ENCODE assay signal across 28 cellular contexts in genomic region chr1:81813691-81814090, GRCh38. TPM values are rescaled to one million over a fixed set of nuclear protein-coding genes. Genes with fewer than 3 reads are reported as not detected.
"Had no signal": no experiment of that assay in that cellular context is flagged by ENCODE, and none has a peak within 500 bp of the region (broad histone marks: within the 10 kb centered on the region; RNA-seq: fewer than 3 reads in every experiment).

No MANE protein-coding gene starts in this region.

- H3K27me3 Mint-ChIP-seq: activated CD4-positive, alpha-beta memory T cell treated with anti-CD3 and anti-CD28 coated beads, Interleukin-2, amount 10 ng/mL, durations not matched to agents 7 days and 5 days; activated CD4-positive, alpha-beta T cell treated with anti-CD3 and anti-CD28 coated beads, Interleukin-2, amount 10 ng/mL, durations not matched to agents 7 days and 5 days; activated naive CD4-positive, alpha-beta T cell treated with anti-CD3 and anti-CD28 coated beads, Interleukin-2, amount 10 ng/mL, durations not matched to agents 7 days and 5 days; effector memory CD8-positive, alpha-beta T cell had no signal

- H2AFZ ChIP-seq: hepatocyte had no signal

- H3K9me3 ChIP-seq: ascending aorta, esophagus squamous epithelium, gastroesophageal sphincter, heart right ventricle had no signal

- H3K4me3 ChIP-seq: esophagus squamous epithelium, gastroesophageal sphincter, hepatocyte had no signal

- H3K9me3 Mint-ChIP-seq: activated CD4-positive, alpha-beta memory T cell treated with anti-CD3 and anti-CD28 coated beads, Interleukin-2, amount 10 ng/mL, durations not matched to agents 7 days and 5 days; activated CD4-positive, alpha-beta T cell treated with anti-CD3 and anti-CD28 coated beads, Interleukin-2, amount 10 ng/mL, durations not matched to agents 7 days and 5 days; activated naive CD4-positive, alpha-beta T cell treated with anti-CD3 and anti-CD28 coated beads, Interleukin-2, amount 10 ng/mL, durations not matched to agents 7 days and 5 days; activated naive CD4-positive, alpha-beta T cell treated with anti-CD3 and anti-CD28 coated beads, Interleukin-2, amount 50 U/mL, for 72 hours; activated naive CD8-positive, alpha-beta T cell treated with anti-CD3 and anti-CD28 coated beads, Interleukin-2, amount 10 ng/mL, durations not matched to agents 7 days and 5 days; activated T-cell treated with anti-CD3 and anti-CD28 coated beads, Interleukin-2, amount 50 U/mL, for 24 hours; activated T-cell treated with anti-CD3 and anti-CD28 coated beads, Interleukin-2, amount 50 U/mL, for 72 hours; WTC11 had no signal

- DNase-seq: activated CD4-positive, alpha-beta memory T cell treated with anti-CD3 and anti-CD28 coated beads, Interleukin-2, amount 10 ng/mL, durations not matched to agents 7 days and 5 days; activated CD4-positive, alpha-beta T cell treated with anti-CD3 and anti-CD28 coated beads for 1 hour; activated CD4-positive, alpha-beta T cell treated with anti-CD3 and anti-CD28 coated beads for 4 hours; activated CD4-positive, alpha-beta T cell treated with anti-CD3 and anti-CD28 coated beads, Interleukin-2, amount 10 ng/mL, durations not matched to agents 7 days and 5 days; activated CD4-positive, alpha-beta T cell treated with anti-CD3 and anti-CD28 coated beads, Interleukin-2, amount 50 U/mL, for 4 hours; activated CD8-positive, alpha-beta memory T cell treated with anti-CD3 and anti-CD28 coated beads, Interleukin-2, amount 50 U/mL, for 48 hours; activated gamma-delta T cell; activated naive CD4-positive, alpha-beta T cell; activated naive CD4-positive, alpha-beta T cell treated with anti-CD3 and anti-CD28 coated beads, Interleukin-2, amount 10 ng/mL, durations not matched to agents 7 days and 5 days; activated naive CD8-positive, alpha-beta T cell treated with anti-CD3 and anti-CD28 coated beads, Interleukin-2, amount 10 ng/mL, durations not matched to agents 7 days and 5 days; activated T-cell treated with anti-CD3 and anti-CD28 coated beads for 4 hours; activated T-cell treated with anti-CD3 and anti-CD28 coated beads, Interleukin-2, amount 50 U/mL, for 24 hours; activated T-cell treated with anti-CD3 and anti-CD28 coated beads, Interleukin-2, amount 50 U/mL, for 72 hours; brain microvascular endothelial cell; caudate nucleus; cortex of kidney; dermis blood vessel endothelial cell; effector CD4-positive, alpha-beta T cell; effector memory CD8-positive, alpha-beta T cell; esophagus squamous epithelium; foreskin melanocyte; heart right ventricle had no signal

- H3K27ac ChIP-seq: ascending aorta, brain microvascular endothelial cell, epithelial cell of prostate, esophagus squamous epithelium, gastroesophageal sphincter, hepatocyte had no signal

- H3K4me1 Mint-ChIP-seq: activated CD4-positive, alpha-beta memory T cell treated with anti-CD3 and anti-CD28 coated beads, Interleukin-2, amount 10 ng/mL, durations not matched to agents 7 days and 5 days; activated CD4-positive, alpha-beta T cell treated with anti-CD3 and anti-CD28 coated beads, Interleukin-2, amount 10 ng/mL, durations not matched to agents 7 days and 5 days; activated naive CD4-positive, alpha-beta T cell treated with anti-CD3 and anti-CD28 coated beads, Interleukin-2, amount 10 ng/mL, durations not matched to agents 7 days and 5 days; activated naive CD8-positive, alpha-beta T cell treated with anti-CD3 and anti-CD28 coated beads, Interleukin-2, amount 10 ng/mL, durations not matched to agents 7 days and 5 days had no signal

- H3K4me3 Mint-ChIP-seq: activated CD4-positive, alpha-beta memory T cell treated with anti-CD3 and anti-CD28 coated beads, Interleukin-2, amount 10 ng/mL, durations not matched to agents 7 days and 5 days; activated CD4-positive, alpha-beta T cell treated with anti-CD3 and anti-CD28 coated beads, Interleukin-2, amount 10 ng/mL, durations not matched to agents 7 days and 5 days; activated naive CD4-positive, alpha-beta T cell treated with anti-CD3 and anti-CD28 coated beads, Interleukin-2, amount 10 ng/mL, durations not matched to agents 7 days and 5 days; activated naive CD8-positive, alpha-beta T cell treated with anti-CD3 and anti-CD28 coated beads, Interleukin-2, amount 10 ng/mL, durations not matched to agents 7 days and 5 days; activated T-cell treated with anti-CD3 and anti-CD28 coated beads, Interleukin-2, amount 50 U/mL, for 24 hours; activated T-cell treated with anti-CD3 and anti-CD28 coated beads, Interleukin-2, amount 50 U/mL, for 72 hours; effector memory CD8-positive, alpha-beta T cell; WTC11 had no signal

- H3K4me2 ChIP-seq: hepatocyte had no signal

- H3K27ac Mint-ChIP-seq: activated CD4-positive, alpha-beta memory T cell treated with anti-CD3 and anti-CD28 coated beads, Interleukin-2, amount 10 ng/mL, durations not matched to agents 7 days and 5 days; activated CD4-positive, alpha-beta T cell treated with anti-CD3 and anti-CD28 coated beads, Interleukin-2, amount 10 ng/mL, durations not matched to agents 7 days and 5 days; activated naive CD4-positive, alpha-beta T cell treated with anti-CD3 and anti-CD28 coated beads, Interleukin-2, amount 10 ng/mL, durations not matched to agents 7 days and 5 days; activated naive CD4-positive, alpha-beta T cell treated with anti-CD3 and anti-CD28 coated beads, Interleukin-2, amount 50 U/mL, for 72 hours; activated naive CD8-positive, alpha-beta T cell treated with anti-CD3 and anti-CD28 coated beads, Interleukin-2, amount 10 ng/mL, durations not matched to agents 7 days and 5 days; activated T-cell treated with anti-CD3 and anti-CD28 coated beads, Interleukin-2, amount 50 U/mL, for 24 hours; activated T-cell treated with anti-CD3 and anti-CD28 coated beads, Interleukin-2, amount 50 U/mL, for 72 hours; effector memory CD8-positive, alpha-beta T cell; WTC11 had no signal

- H3K36me3 Mint-ChIP-seq: activated naive CD4-positive, alpha-beta T cell treated with anti-CD3 and anti-CD28 coated beads, Interleukin-2, amount 10 ng/mL, durations not matched to agents 7 days and 5 days; activated naive CD4-positive, alpha-beta T cell treated with anti-CD3 and anti-CD28 coated beads, Interleukin-2, amount 50 U/mL, for 72 hours; activated naive CD8-positive, alpha-beta T cell treated with anti-CD3 and anti-CD28 coated beads, Interleukin-2, amount 10 ng/mL, durations not matched to agents 7 days and 5 days; WTC11 had no signal

- H3K27me3 ChIP-seq: ascending aorta, brain microvascular endothelial cell, gastroesophageal sphincter, heart right ventricle, hepatocyte had no signal

- H3K36me3 ChIP-seq: ascending aorta, brain microvascular endothelial cell, gastroesophageal sphincter, heart right ventricle had no signal

- ATAC-seq: activated naive CD4-positive, alpha-beta T cell treated with anti-CD3 and anti-CD28 coated beads, Interleukin-2, amount 50 U/mL, for 72 hours; activated T-cell treated with anti-CD3 and anti-CD28 coated beads, Interleukin-2, amount 50 U/mL, for 72 hours; effector memory CD8-positive, alpha-beta T cell; gastroesophageal sphincter; WTC11 had no signal

RNA-seq across cellular contexts. Expression of gene ADGRL2, which starts 13.0 kb away (rescaled TPM):
- total RNA-seq: activated CD4-positive, alpha-beta memory T cell treated with anti-CD3 and anti-CD28 coated beads, Interleukin-2, amount 10 ng/mL, durations not matched to agents 7 days and 5 days; activated CD4-positive, alpha-beta T cell treated with anti-CD3 and anti-CD28 coated beads, Interleukin-2, amount 10 ng/mL, durations not matched to agents 7 days and 5 days; activated naive CD4-positive, alpha-beta T cell treated with anti-CD3 and anti-CD28 coated beads, Interleukin-2, amount 50 U/mL, for 72 hours; activated naive CD8-positive, alpha-beta T cell treated with anti-CD3 and anti-CD28 coated beads, Interleukin-2, amount 10 ng/mL, durations not matched to agents 7 days and 5 days; activated T-cell treated with anti-CD3 and anti-CD28 coated beads, Interleukin-2, amount 50 U/mL, for 72 hours had no signal
